ENCODE assay signal across 9 cellular contexts in the genomic region with DNA sequence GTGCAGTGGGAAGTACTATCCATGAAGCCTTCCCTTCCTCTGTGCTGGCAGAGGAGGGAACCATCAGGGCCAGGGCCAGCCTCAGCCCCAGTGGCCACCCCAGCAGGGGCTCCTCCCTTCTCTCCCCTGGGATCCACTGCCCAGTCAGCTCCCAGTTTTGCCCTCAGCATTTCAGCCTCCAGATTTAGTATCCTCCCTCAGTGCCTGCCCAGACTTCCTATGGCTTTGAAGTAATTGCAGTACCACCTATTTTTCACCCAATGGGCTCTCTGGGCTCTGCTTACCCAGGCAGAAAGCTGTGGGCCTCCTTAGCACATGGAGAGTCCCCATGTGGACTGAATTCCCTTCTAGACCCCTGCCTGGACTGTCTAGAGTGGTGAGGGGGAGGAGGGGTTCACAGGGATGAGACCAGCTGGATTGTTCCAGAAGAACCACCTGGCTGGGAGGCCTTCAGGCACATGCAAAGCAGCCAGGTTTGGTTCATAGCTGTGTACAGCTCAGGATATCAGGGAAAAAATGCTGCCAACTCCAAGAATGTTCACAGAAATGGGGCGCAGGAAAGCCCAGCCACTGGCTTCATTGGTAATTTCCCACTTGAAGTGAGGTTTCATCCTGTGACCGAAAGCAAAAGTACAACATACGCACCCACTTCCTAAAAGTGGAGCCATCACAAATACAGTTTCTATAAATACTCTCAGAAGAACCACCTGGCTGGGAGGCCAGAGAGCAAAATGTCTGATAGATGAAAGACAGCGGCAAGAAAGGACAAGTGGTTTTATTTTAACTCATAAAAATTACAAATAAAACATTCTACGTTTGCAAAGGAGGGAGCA. TPM values are rescaled to one million over a fixed set of nuclear protein-coding genes. Genes with fewer than 3 reads are reported as not detected.
A peak's percentile ranks its signal among the peaks of the same experiment; 100 is the strongest.
DNase-seq lines count a peak whose midpoint lies in the region; ATAC-seq, FAIRE-seq and TF ChIP-seq lines count a peak whose summit lies in the region.
"Had no signal": no experiment of that assay in that cellular context is flagged by ENCODE, and none has a peak within 500 bp of the region (broad histone marks: within the 10 kb centered on the region; RNA-seq: fewer than 3 reads in every experiment).

No MANE protein-coding gene starts in this region.

- CTCF ChIA-PET in SK-N-SH (lab: Yijun Ruan, JAX): no interaction called here

- H4K20me1 ChIP-seq in BLaER1: no peaks in the 10 kb centered on the region
- H4K20me1 ChIP-seq in SK-N-SH (ENCODE audit: insufficient read depth): no peaks in the 10 kb centered on the region

- peak; percentile 79 for ATAC-seq in HG03175 (IDR thresholded peaks at IDR 0.05; ENCODE audit: unreplicated experiment)

- TF ChIP-seq RAD21 in SK-N-SH (IDR thresholded peaks at IDR 0.05; ENCODE audit: low read length): no peak

- H3K36me3 ChIP-seq in BLaER1: no peaks in the 10 kb centered on the region
- H3K36me3 ChIP-seq in SK-N-SH (replicated peaks in 1 of 2; ENCODE audit: control insufficient read depth in 1 of 2, insufficient read depth in 2 of 2, low read length in 1 of 2): no peaks in the 10 kb centered on the region

- POLR2A ChIA-PET in SK-N-SH (lab: Yijun Ruan, JAX): no interaction called here

- peak overlapping the region; percentile 90 for H3K27ac Mint-ChIP-seq in activated naive CD8-positive, alpha-beta T cell

- H2AFZ ChIP-seq in SK-N-SH (ENCODE audit: low read depth): no peak overlapping the region

- H3K9me3 Mint-ChIP-seq in activated naive CD8-positive, alpha-beta T cell (ENCODE audit: low read depth): no peaks in the 10 kb centered on the region

- H3K4me1 ChIP-seq in BLaER1: peaks cover 41% of the 10 kb centered on the region
- H3K4me1 ChIP-seq in SK-N-SH (ENCODE audit: control insufficient read depth in 1 of 2, insufficient read depth in 2 of 2, low read depth in 1 of 2, low read length in 1 of 2): peaks cover 0 to 7% of the 10 kb centered on the region in 2 experiments; a peak in 1 of 4 replicates

- no peaks in the 10 kb centered on the region for H3K36me3 Mint-ChIP-seq in activated naive CD8-positive, alpha-beta T cell

- H3K79me2 ChIP-seq in SK-N-SH (ENCODE audit: insufficient read depth): no peaks in the 10 kb centered on the region

- peaks cover 27% of the 10 kb centered on the region for H3K4me1 Mint-ChIP-seq in activated naive CD8-positive, alpha-beta T cell (ENCODE audit: low read depth)

- H3K9me2 ChIP-seq in SK-N-SH: no peaks in the 10 kb centered on the region

- TF ChIP-seq CTCF in SK-N-SH (IDR thresholded peaks at IDR 0.05): no peak

- peak overlapping the region; percentile 61 for H3K4me3 Mint-ChIP-seq in activated naive CD8-positive, alpha-beta T cell

- H3K9me3 ChIP-seq in BLaER1: no peaks in the 10 kb centered on the region
- no peaks in the 10 kb centered on the region for H3K9me3 ChIP-seq in SK-N-SH

- H3K27me3 ChIP-seq in BLaER1 (no peaks in the 10 kb centered on the region), SK-N-SH (ENCODE audit: insufficient read depth) (no peaks in the 10 kb centered on the region)

- H3K4me3 ChIP-seq in BLaER1: no peak overlapping the region
- no peak overlapping the region for H3K4me3 ChIP-seq in SK-N-SH (ENCODE audit: low read depth in 2 of 2, low read length in 1 of 2)

- H3K9ac ChIP-seq in BLaER1: no peak overlapping the region
- no peak overlapping the region for H3K9ac ChIP-seq in SK-N-SH

- no peaks in the 10 kb centered on the region for H3K27me3 Mint-ChIP-seq in activated naive CD8-positive, alpha-beta T cell

- DNase-seq in GM19239 (ENCODE audit: insufficient read length, low spot score) (peak; percentile 62), pons (ENCODE audit: low spot score) (peak; percentile 64), cortex of kidney (lab: John Stamatoyannopoulos, UW) (no peak), SK-N-SH (no peak), Kasumi-1 (lab: John Stamatoyannopoulos, UW) (no peak)

- H3K27ac ChIP-seq in BLaER1 (peak overlapping the region; percentile 58), SK-N-SH (ENCODE audit: low read depth in 2 of 2, low read length in 1 of 2) (no peak overlapping the region)

- 78% methylated on average over 5 of the region's 5 CpGs for WGBS in SK-N-SH (ENCODE audit: low lambda C conversion rate)

- H3F3A ChIP-seq in SK-N-SH (replicated peaks; ENCODE audit: insufficient read depth): no peaks in the 10 kb centered on the region

- peak; percentile 96 for FAIRE-seq in GM19239 (lab: Jason Lieb, UNC)
- FAIRE-seq: islet of Langerhans had no signal

- TF ChIP-seq EP300 in SK-N-SH (IDR thresholded peaks at IDR 0.05; ENCODE audit: borderline replicate concordance in 1 of 2, low read depth in 1 of 2, low read length in 1 of 2): no peak

- H3K4me2 ChIP-seq in BLaER1 (peak overlapping the region; percentile 80), SK-N-SH (no peak overlapping the region)

TF ChIP-seq in SK-N-SH, 30 proteins besides CTCF, POLR2A, EP300 and RAD21:
- TF ChIP-seq RFX5 (IDR thresholded peaks at IDR 0.05; ENCODE audit: low read length): no peak
- no peak for TF ChIP-seq NFIC (IDR thresholded peaks at IDR 0.05; ENCODE audit: borderline replicate concordance)
- no peak for TF ChIP-seq RXRA (IDR thresholded peaks at IDR 0.05; ENCODE audit: borderline replicate concordance, low read depth)
- no peak for TF ChIP-seq FOXJ3 (CRISPR knock-in tag; IDR thresholded peaks at IDR 0.05)
- TF ChIP-seq MEF2A (IDR thresholded peaks at IDR 0.05; ENCODE audit: borderline replicate concordance, low read depth): no peak
- no peak for TF ChIP-seq EZH2phosphoT487 (IDR thresholded peaks at IDR 0.05; ENCODE audit: borderline replicate concordance, low read depth)
- TF ChIP-seq, protein P1, sequence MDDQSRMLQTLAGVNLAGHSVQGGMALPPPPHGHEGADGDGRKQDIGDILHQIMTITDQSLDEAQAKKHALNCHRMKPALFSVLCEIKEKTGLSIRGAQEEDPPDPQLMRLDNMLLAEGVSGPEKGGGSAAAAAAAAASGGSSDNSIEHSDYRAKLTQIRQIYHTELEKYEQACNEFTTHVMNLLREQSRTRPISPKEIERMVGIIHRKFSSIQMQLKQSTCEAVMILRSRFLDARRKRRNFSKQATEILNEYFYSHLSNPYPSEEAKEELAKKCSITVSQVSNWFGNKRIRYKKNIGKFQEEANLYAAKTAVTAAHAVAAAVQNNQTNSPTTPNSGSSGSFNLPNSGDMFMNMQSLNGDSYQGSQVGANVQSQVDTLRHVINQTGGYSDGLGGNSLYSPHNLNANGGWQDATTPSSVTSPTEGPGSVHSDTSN (IDR thresholded peaks at IDR 0.05): no peak
- TF ChIP-seq POLR2AphosphoS5 (IDR thresholded peaks at IDR 0.05; ENCODE audit: low read depth, low read length): no peak
- TF ChIP-seq, protein P2, sequence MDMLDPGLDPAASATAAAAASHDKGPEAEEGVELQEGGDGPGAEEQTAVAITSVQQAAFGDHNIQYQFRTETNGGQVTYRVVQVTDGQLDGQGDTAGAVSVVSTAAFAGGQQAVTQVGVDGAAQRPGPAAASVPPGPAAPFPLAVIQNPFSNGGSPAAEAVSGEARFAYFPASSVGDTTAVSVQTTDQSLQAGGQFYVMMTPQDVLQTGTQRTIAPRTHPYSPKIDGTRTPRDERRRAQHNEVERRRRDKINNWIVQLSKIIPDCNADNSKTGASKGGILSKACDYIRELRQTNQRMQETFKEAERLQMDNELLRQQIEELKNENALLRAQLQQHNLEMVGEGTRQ (IDR thresholded peaks at IDR 0.05; ENCODE audit: borderline replicate concordance, low read depth, low read length): no peak
- TF ChIP-seq YY1 (IDR thresholded peaks at IDR 0.05; ENCODE audit: low read depth): no peak
- TF ChIP-seq, protein P3, sequence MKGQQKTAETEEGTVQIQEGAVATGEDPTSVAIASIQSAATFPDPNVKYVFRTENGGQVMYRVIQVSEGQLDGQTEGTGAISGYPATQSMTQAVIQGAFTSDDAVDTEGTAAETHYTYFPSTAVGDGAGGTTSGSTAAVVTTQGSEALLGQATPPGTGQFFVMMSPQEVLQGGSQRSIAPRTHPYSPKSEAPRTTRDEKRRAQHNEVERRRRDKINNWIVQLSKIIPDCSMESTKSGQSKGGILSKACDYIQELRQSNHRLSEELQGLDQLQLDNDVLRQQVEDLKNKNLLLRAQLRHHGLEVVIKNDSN (IDR thresholded peaks at IDR 0.05; ENCODE audit: borderline replicate concordance, low read depth): no peak
- TF ChIP-seq CHD2 (IDR thresholded peaks at IDR 0.05; ENCODE audit: low read length, partially characterized antibody): no peak
- no peak for TF ChIP-seq FOSL2 (IDR thresholded peaks at IDR 0.05; ENCODE audit: borderline replicate concordance, low read depth)
- TF ChIP-seq NRF1 (IDR thresholded peaks at IDR 0.05; ENCODE audit: low read depth, low read length): no peak
- no peak for TF ChIP-seq FOXM1 (IDR thresholded peaks at IDR 0.05; ENCODE audit: low read depth)
- no peak for TF ChIP-seq RCOR1 (IDR thresholded peaks at IDR 0.05; ENCODE audit: low read length)

RNA-seq across cellular contexts. Expression of a gene that starts 15.2 kb away (rescaled TPM):
- polyA plus RNA-seq in SK-N-SH (2012; rRNA removed): 46.3 and 71.1 TPM in 2 replicates
- 49.4 and 54.4 TPM in 2 replicates for polyA plus RNA-seq in SK-N-SH (2012; cell fraction: cytosol; rRNA removed)
- 37.9 and 75.2 TPM in 2 replicates for polyA plus RNA-seq in SK-N-SH (2012; cell fraction: nucleus; rRNA removed)

RNA-seq across cellular contexts. Expression of a gene that starts 45.0 kb away (rescaled TPM):
- not detected in 2 replicates for polyA plus RNA-seq in SK-N-SH (2012; rRNA removed)
- 0.03 TPM in 1 of 2 replicates, not detected in the other for polyA plus RNA-seq in SK-N-SH (2012; cell fraction: cytosol; rRNA removed)
- polyA plus RNA-seq in SK-N-SH (2012; cell fraction: nucleus; rRNA removed): 0.05 TPM in 1 of 2 replicates, not detected in the other

RNA-seq across cellular contexts. Expression of a gene that starts 51.8 kb away (rescaled TPM):
- polyA plus RNA-seq in SK-N-SH (2012; rRNA removed): not detected in 2 replicates
- polyA plus RNA-seq in SK-N-SH (2012; cell fraction: cytosol; rRNA removed): not detected in 2 replicates
- not detected in 2 replicates for polyA plus RNA-seq in SK-N-SH (2012; cell fraction: nucleus; rRNA removed)

Comparison
In these comparisons a context has a peak if more than half of its experiments do, and no peak if none do; other contexts are left out.
1. DNase-seq: peak in GM19239 (single experiment) and pons (single experiment); none in cortex of kidney (single experiment), SK-N-SH (single experiment) and Kasumi-1 (0 of 2).